In the genomic region with DNA sequence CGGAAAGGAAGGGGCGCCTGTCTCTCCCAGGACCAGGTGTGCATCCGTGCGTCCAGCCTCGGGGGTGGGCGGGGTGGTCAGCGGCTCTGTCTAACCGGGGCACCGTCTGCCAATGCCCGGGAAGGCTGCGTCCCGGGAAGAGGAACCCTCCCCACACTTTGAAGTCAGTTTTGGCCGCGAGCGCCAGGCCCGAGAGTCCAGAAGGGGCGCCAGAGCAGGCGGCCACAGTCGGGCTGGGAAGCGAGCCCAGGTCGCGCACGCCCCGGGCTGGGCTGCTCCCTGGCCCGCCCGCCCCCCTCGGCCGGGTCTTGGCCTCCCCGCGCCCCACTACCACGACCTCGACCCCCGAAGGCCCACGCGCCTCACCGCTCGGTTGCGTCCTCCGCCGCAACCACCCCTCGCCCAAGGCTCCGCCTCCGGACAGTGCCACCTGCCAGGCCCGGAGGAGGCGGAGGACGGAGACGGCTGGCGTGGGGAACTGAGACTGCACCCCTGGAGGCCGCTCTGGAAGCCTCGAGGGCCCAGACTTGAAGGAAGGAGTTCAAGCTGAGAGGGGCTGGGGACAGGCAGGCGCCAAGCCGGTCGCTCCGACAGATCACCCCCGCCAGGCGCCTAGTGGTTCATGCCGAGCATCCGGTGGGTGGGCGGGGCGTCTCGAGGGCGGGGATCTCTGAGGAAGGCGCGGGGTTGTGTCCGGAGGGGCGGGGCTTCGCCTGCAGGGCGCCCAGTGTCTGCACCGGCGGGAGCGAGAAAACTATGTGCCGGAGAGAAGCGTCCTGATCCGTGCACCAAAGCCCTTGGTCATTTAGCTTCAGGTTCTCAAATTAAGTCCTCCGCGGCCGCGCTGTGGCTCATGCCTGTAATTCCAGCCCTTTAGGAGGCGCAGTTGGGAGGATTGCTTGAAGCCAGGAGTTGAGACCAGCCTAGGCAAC, we compare ENCODE assay signal across 8 cellular contexts. TPM values are rescaled to one million over a fixed set of nuclear protein-coding genes. Genes with fewer than 3 reads are reported as not detected.
A peak's percentile ranks its signal among the peaks of the same experiment; 100 is the strongest.
DNase-seq lines count a peak whose midpoint lies in the region; ATAC-seq and TF ChIP-seq lines count a peak whose summit lies in the region.

A gene (minus strand): TSS at position 404 of the 932 bp plus-strand sequence. CDS start 1,093 bp downstream, outside the sequence.

- 2% methylated on average over 19 of the region's 79 CpGs for WGBS in right lobe of liver (ENCODE audit: insufficient coverage, low coverage, low lambda C conversion rate, missing lambda C conversion rate)

- H3K9me3 Mint-ChIP-seq in CD4-positive, CD25-positive, alpha-beta regulatory T cell, result no peaks in the 10 kb centered on the region

- TF ChIP-seq CTCF in right lobe of liver (IDR thresholded peaks at IDR 0.05), result peak in 3 of 4 donors; percentile 36 to 45 (median 44)

- no peaks in the 10 kb centered on the region for H3K36me3 Mint-ChIP-seq in CD4-positive, CD25-positive, alpha-beta regulatory T cell

- peak within 1 kb of the TSS; percentile 87 to 95 (median 93) for H3K4me3 Mint-ChIP-seq in CD4-positive, CD25-positive, alpha-beta regulatory T cell

- H3K27ac Mint-ChIP-seq in CD4-positive, CD25-positive, alpha-beta regulatory T cell, result peak within 1 kb of the TSS; percentile 75 to 89 (median 85)

- intact Hi-C loops in right lobe of liver (cut with DNase I), result no loop called here

- H3K4me1 Mint-ChIP-seq in CD4-positive, CD25-positive, alpha-beta regulatory T cell, result peaks cover 0 to 57% (median 28%) of the 10 kb centered on the region in 4 donors

- H3K27me3 Mint-ChIP-seq in CD4-positive, CD25-positive, alpha-beta regulatory T cell, result no peaks in the 10 kb centered on the region

- no peaks in the 10 kb centered on the region for H3K9me3 ChIP-seq in CD4-positive, CD25-positive, alpha-beta regulatory T cell (ENCODE audit: control insufficient read depth in 2 of 2, low read length in 2 of 2)
- H3K9me3 ChIP-seq in right lobe of liver, result no peaks in the 10 kb centered on the region

- no peaks in the 10 kb centered on the region for H3K27me3 ChIP-seq in CD4-positive, CD25-positive, alpha-beta regulatory T cell (ENCODE audit: control insufficient read depth, insufficient read depth, low read length)
- no peaks in the 10 kb centered on the region for H3K27me3 ChIP-seq in right lobe of liver

- H3K27ac ChIP-seq in CD4-positive, CD25-positive, alpha-beta regulatory T cell (ENCODE audit: insufficient read depth, low read length, poor library complexity, severe bottlenecking), result peak within 1 kb of the TSS; percentile 90
- peak within 1 kb of the TSS; percentile 93 to 100 (median 96) for H3K27ac ChIP-seq in right lobe of liver

- DNase-seq in CD4-positive, CD25-positive, alpha-beta regulatory T cell, result peak; percentile 91 to 94 (median 92)
- DNase-seq in NCI-H774 (lab: John Stamatoyannopoulos, UW) (peak; percentile 91), dermis microvascular lymphatic vessel endothelial cell (ENCODE audit: low read depth in 2 of 2) (peak; percentile 81 to 93), right lobe of liver (peak; percentile 98 to 99 (median 98))
- DNase-seq in activated CD4-positive, alpha-beta T cell treated with anti-CD3 and anti-CD28 coated beads, Interleukin-2, amount 50 U/mL, for 48 hours, result peak; percentile 97 to 98
- peak; percentile 90 to 96 for DNase-seq in stimulated activated CD4-positive, alpha-beta T cell treated with anti-CD3 and anti-CD28 coated beads, Interleukin-4, amount 100 ng/mL, for 4 hours

- peak; percentile 65 for TF ChIP-seq POLR2A in right lobe of liver (IDR thresholded peaks at IDR 0.05)

- peak; percentile 87 to 90 for ATAC-seq in CD4-positive, CD25-positive, alpha-beta regulatory T cell (ENCODE audit: low read depth in 2 of 2)
- ATAC-seq in GM19395 (IDR thresholded peaks at IDR 0.05; ENCODE audit: unreplicated experiment) (peak; percentile 68), HG03571 (IDR thresholded peaks at IDR 0.05; ENCODE audit: unreplicated experiment) (peak; percentile 68), right lobe of liver (peak; percentile 93 to 96 (median 94))

- peaks cover 44% of the 10 kb centered on the region for H3K4me1 ChIP-seq in CD4-positive, CD25-positive, alpha-beta regulatory T cell (ENCODE audit: control insufficient read depth, insufficient read depth, low read length, poor library complexity, severe bottlenecking)
- H3K4me1 ChIP-seq in right lobe of liver, result peaks cover 0 to 21% (median 4%) of the 10 kb centered on the region in 4 donors

- H3K4me3 ChIP-seq in CD4-positive, CD25-positive, alpha-beta regulatory T cell (ENCODE audit: low read depth, low read length), result peak within 1 kb of the TSS; percentile 59
- peak within 1 kb of the TSS; percentile 65 to 96 (median 94) for H3K4me3 ChIP-seq in right lobe of liver

- H3K36me3 ChIP-seq in CD4-positive, CD25-positive, alpha-beta regulatory T cell (ENCODE audit: control insufficient read depth, insufficient read depth, low read length), result no peaks in the 10 kb centered on the region
- H3K36me3 ChIP-seq in right lobe of liver, result no peaks in the 10 kb centered on the region

RNA-seq across cellular contexts. Expression of the gene that starts here (rescaled TPM):
- 24.6 TPM for total RNA-seq in CD4-positive, CD25-positive, alpha-beta regulatory T cell
- polyA plus RNA-seq in CD4-positive, CD25-positive, alpha-beta regulatory T cell, result 10 to 100 TPM; 21.4 to 36.6 (median 32.1) TPM
- 17.7 and 23.8 TPM in 2 replicates for total RNA-seq in dermis microvascular lymphatic vessel endothelial cell
- 10 to 100 TPM; 11.1 to 25.9 (median 14.8) TPM for total RNA-seq in right lobe of liver

Comparison
In these comparisons a context has a peak if more than half of its experiments do, and no peak if none do; other contexts are left out.
1. Peak in every context shown above with its lines: DNase-seq, ATAC-seq, H3K4me3 ChIP-seq and H3K27ac ChIP-seq.